ENCODE assay signal across 1 cellular context in genomic region chr2:54259413-54260240, GRCh38.
TF ChIP-seq lines count a peak whose summit lies in the region.

No MANE protein-coding gene starts in this region.

TF ChIP-seq in GM12878, 131 proteins besides CTCF, POLR2A, EP300 and RAD21 (continued from another document and continues in another):
- no peak for TF ChIP-seq ATF3 (IDR thresholded peaks at IDR 0.05; ENCODE audit: borderline replicate concordance, extremely low read depth, low read depth, low read length)
- no peak for TF ChIP-seq BMI1 (IDR thresholded peaks at IDR 0.05; ENCODE audit: borderline replicate concordance)
- TF ChIP-seq BCL3 (IDR thresholded peaks at IDR 0.05; ENCODE audit: borderline replicate concordance, insufficient read depth, low read depth, low read length, poor library complexity, severe bottlenecking) = no peak
- no peak for TF ChIP-seq TCF7 (IDR thresholded peaks at IDR 0.05; ENCODE audit: borderline replicate concordance)
- no peak for TF ChIP-seq MXI1 (IDR thresholded peaks at IDR 0.05; ENCODE audit: low read depth, low read length)
- no peak; the same call in 1 of the 2 replicates for TF ChIP-seq PAX5 (IDR thresholded peaks at IDR 0.05; ENCODE audit: borderline replicate concordance, low read depth, low read length)
- TF ChIP-seq LARP7 (IDR thresholded peaks at IDR 0.05) = no peak
- TF ChIP-seq NFXL1 (IDR thresholded peaks at IDR 0.05; ENCODE audit: borderline replicate concordance) = no peak
- no peak for TF ChIP-seq ZNF207 (IDR thresholded peaks at IDR 0.05; ENCODE audit: borderline replicate concordance)
- 0 out of 2 replicates have a peak, but pooled peaks have one; percentile 4 for TF ChIP-seq ATF2 (IDR thresholded peaks at IDR 0.05; ENCODE audit: low read length)
- TF ChIP-seq TCF12 (IDR thresholded peaks at IDR 0.05; ENCODE audit: low read depth, low read length) = no peak
- TF ChIP-seq ZNF384 (IDR thresholded peaks at IDR 0.05; ENCODE audit: borderline replicate concordance, low read depth, low read length) = no peak
- peak; percentile 52; the same call in 1 of the 2 replicates for TF ChIP-seq EED (IDR thresholded peaks at IDR 0.05; ENCODE audit: low read depth)
- no peak for TF ChIP-seq ZBTB11 (CRISPR knock-in tag; IDR thresholded peaks at IDR 0.05)
- TF ChIP-seq BHLHE40 (IDR thresholded peaks at IDR 0.05; ENCODE audit: borderline replicate concordance in 1 of 2, low read depth in 2 of 2, low read length in 1 of 2) = no peak; a peak in 1 of 4 replicates
- no peak for TF ChIP-seq MAX (IDR thresholded peaks at IDR 0.05; ENCODE audit: low read depth, low read length)
- TF ChIP-seq HCFC1 (IDR thresholded peaks at IDR 0.05; ENCODE audit: low read length) = no peak
- no peak for TF ChIP-seq IRF5 (IDR thresholded peaks at IDR 0.05; ENCODE audit: borderline replicate concordance)
- TF ChIP-seq KDM1A (IDR thresholded peaks at IDR 0.05; ENCODE audit: borderline replicate concordance) = no peak
- peak; percentile 41; the same call in 1 of the 2 replicates for TF ChIP-seq SPI1 (IDR thresholded peaks at IDR 0.05; ENCODE audit: borderline replicate concordance, insufficient read depth, low read depth, low read length)
- TF ChIP-seq SMAD1 (IDR thresholded peaks at IDR 0.05; ENCODE audit: low read depth, partially characterized antibody) = no peak
- 0 out of 2 replicates have a peak, but pooled peaks have one; percentile 21 for TF ChIP-seq MTA2 (IDR thresholded peaks at IDR 0.05; ENCODE audit: low read depth)
- no peak for TF ChIP-seq BRCA1 (IDR thresholded peaks at IDR 0.05; ENCODE audit: low read depth, low read length)
- TF ChIP-seq USF2 (IDR thresholded peaks at IDR 0.05; ENCODE audit: borderline replicate concordance, low read depth, low read length) = no peak; the same call in 1 of the 2 replicates
- TF ChIP-seq E2F8 (IDR thresholded peaks at IDR 0.05; ENCODE audit: low read depth, partially characterized antibody) = no peak
- TF ChIP-seq ZNF622 (IDR thresholded peaks at IDR 0.05) = no peak
- no peak for TF ChIP-seq DPF2 (IDR thresholded peaks at IDR 0.05)
- no peak for TF ChIP-seq TARDBP (IDR thresholded peaks at IDR 0.05; ENCODE audit: borderline replicate concordance)
- no peak for TF ChIP-seq CHD1 (IDR thresholded peaks at IDR 0.05; ENCODE audit: low read depth, low read length)
- TF ChIP-seq MLLT1 (IDR thresholded peaks at IDR 0.05) = no peak
- TF ChIP-seq SREBF2 (IDR thresholded peaks at IDR 0.05; ENCODE audit: low read length) = no peak
- TF ChIP-seq STAT1 (conservative IDR thresholded peaks at IDR 0.05) = no peak
- no peak for TF ChIP-seq BCLAF1 (IDR thresholded peaks at IDR 0.05)
- TF ChIP-seq BCL11A (IDR thresholded peaks at IDR 0.05; ENCODE audit: low read depth, low read length) = no peak
- TF ChIP-seq RELA (IDR thresholded peaks at IDR 0.05; ENCODE audit: borderline replicate concordance, partially characterized antibody) = no peak
- no peak for TF ChIP-seq IRF3 (IDR thresholded peaks at IDR 0.05)
- no peak for TF ChIP-seq NFYA (IDR thresholded peaks at IDR 0.05; ENCODE audit: borderline replicate concordance, low read depth, low read length)
- TF ChIP-seq EZH2 (IDR thresholded peaks at IDR 0.05; ENCODE audit: borderline replicate concordance, control insufficient read depth, low read depth, low read length) = no peak
- TF ChIP-seq CREM (IDR thresholded peaks at IDR 0.05; ENCODE audit: low read depth) = peak; percentile 33; the same call in 1 of the 2 replicates
- no peak for TF ChIP-seq SMARCA5 (IDR thresholded peaks at IDR 0.05)
- no peak for TF ChIP-seq FOXM1 (IDR thresholded peaks at IDR 0.05; ENCODE audit: low read depth, low read length)
- no peak for TF ChIP-seq MTA3 (IDR thresholded peaks at IDR 0.05; ENCODE audit: borderline replicate concordance, low read length)
- peak; percentile 53 for TF ChIP-seq RUNX3 (IDR thresholded peaks at IDR 0.05; ENCODE audit: low read length)
- TF ChIP-seq TAF1 (IDR thresholded peaks at IDR 0.05; ENCODE audit: borderline replicate concordance, low read depth, low read length) = no peak
- no peak for TF ChIP-seq ZNF217 (IDR thresholded peaks at IDR 0.05)
- no peak for TF ChIP-seq GATAD2B (conservative IDR thresholded peaks at IDR 0.05; ENCODE audit: low read depth)
